In genomic region chr6:115885636-115886366, GRCh38 we compare ENCODE assay signal across 18 cellular contexts.
A peak's percentile ranks its signal among the peaks of the same experiment; 100 is the strongest.
DNase-seq lines count a peak whose midpoint lies in the region; ATAC-seq, FAIRE-seq and TF ChIP-seq lines count a peak whose summit lies in the region.
"Had no signal": no experiment of that assay in that cellular context is flagged by ENCODE, and none has a peak within 500 bp of the region (broad histone marks: within the 10 kb centered on the region; RNA-seq: fewer than 3 reads in every experiment).

No MANE protein-coding gene starts in this region.

- no peaks in the 10 kb centered on the region for H3K9me3 ChIP-seq in ovary
- no peaks in the 10 kb centered on the region for H3K9me3 ChIP-seq in testis
- H3K9me3 ChIP-seq: body of pancreas, suprapubic skin had no signal

- no peak for TF ChIP-seq EP300 in ovary (IDR thresholded peaks at IDR 0.05)

- no peaks in the 10 kb centered on the region for H3K36me3 ChIP-seq in ovary
- no peaks in the 10 kb centered on the region for H3K36me3 ChIP-seq in H7 (replicated peaks; ENCODE audit: control insufficient read depth, insufficient read depth, low read length)
- no peaks in the 10 kb centered on the region for H3K36me3 ChIP-seq in testis (ENCODE audit: low read depth, missing control alignments)
- H3K36me3 ChIP-seq: suprapubic skin had no signal

- peak; percentile 51 for ATAC-seq in GM19438 (IDR thresholded peaks at IDR 0.05; ENCODE audit: low read depth, unreplicated experiment)
- ATAC-seq in HG02571 (IDR thresholded peaks at IDR 0.05; ENCODE audit: unreplicated experiment), result peak; percentile 49
- peak; percentile 51 for ATAC-seq in HG03139 (IDR thresholded peaks at IDR 0.05; ENCODE audit: unreplicated experiment)
- ATAC-seq: body of pancreas, left lobe of liver had no signal

- intact Hi-C loops in ovary (cut with DNase I) (no loop called here), testis (cut with DNase I; ENCODE audit: low total_unique reads) (no loop called here)

- no peak for TF ChIP-seq CTCF in ovary (IDR thresholded peaks at IDR 0.05)
- no peak for TF ChIP-seq CTCF in testis (IDR thresholded peaks at IDR 0.05)

- TF ChIP-seq POLR2A in GM12892 (IDR thresholded peaks at IDR 0.05; ENCODE audit: low read depth, low read length) (no peak), ovary (IDR thresholded peaks at IDR 0.05) (no peak), testis (IDR thresholded peaks at IDR 0.05) (no peak)

- H3K27me3 ChIP-seq in ovary (no peaks in the 10 kb centered on the region), H7 (ENCODE audit: control insufficient read depth, insufficient read depth, low read length) (no peaks in the 10 kb centered on the region), testis (no peaks in the 10 kb centered on the region)
- H3K27me3 ChIP-seq: body of pancreas, suprapubic skin had no signal

- H3K27ac ChIP-seq in ovary, result no peak overlapping the region
- H3K27ac ChIP-seq in testis, result no peak overlapping the region
- H3K27ac ChIP-seq: body of pancreas, SK-N-MC, suprapubic skin had no signal

- H3K4me1 ChIP-seq in ovary (ENCODE audit: insufficient read depth) (no peaks in the 10 kb centered on the region), testis (no peaks in the 10 kb centered on the region)
- H3K4me1 ChIP-seq: body of pancreas, suprapubic skin had no signal

- DNase-seq in GM12892 (ENCODE audit: insufficient read length) (peak; percentile 3), COLO829 (ENCODE audit: low spot score) (no peak), ovary (no peak), H7 (no peak), testis (no peak)
- DNase-seq: activated naive CD4-positive, alpha-beta T cell; body of pancreas; CD8-positive, alpha-beta memory T cell; hypothalamus; MM.1S; NCI-H2171 treated with DMSO at 0.1 percent for 48 hours had no signal

- FAIRE-seq in GM12892 (lab: Jason Lieb, UNC), result peak; percentile 5
- FAIRE-seq: HTR-8/SVneo had no signal

- H3K4me3 ChIP-seq in ovary, result no peak overlapping the region
- no peak overlapping the region for H3K4me3 ChIP-seq in H7 (ENCODE audit: insufficient read depth, low read depth, low read length)
- no peak overlapping the region for H3K4me3 ChIP-seq in testis
- H3K4me3 ChIP-seq: body of pancreas, SK-N-MC, suprapubic skin had no signal

- WGBS in ovary, 3 donors, result 57 to 67% (median 63%) methylated on average over 4 of the region's 4 CpGs
- WGBS in testis, 2 donors, result 65 to 83% methylated on average over 4 of the region's 4 CpGs
